In the genomic region with DNA sequence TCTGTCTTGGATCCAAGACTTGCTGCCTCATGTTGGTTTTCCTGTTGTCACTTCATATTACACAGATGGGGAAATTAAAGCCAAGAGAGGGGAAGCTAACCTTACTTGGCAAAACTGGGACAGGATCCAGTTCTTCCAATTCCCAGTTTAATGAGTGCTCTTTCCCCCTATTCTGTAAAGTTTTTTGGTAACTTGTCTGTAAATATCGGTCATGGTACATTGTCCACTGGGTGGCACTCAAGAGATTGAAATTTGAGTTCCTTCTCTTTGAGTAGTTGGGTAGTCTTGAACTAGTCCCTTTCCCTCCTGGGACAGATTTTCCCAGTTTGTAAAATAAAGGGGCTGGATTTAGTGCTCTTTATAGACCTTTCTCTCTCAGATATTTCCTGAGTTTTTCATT, we compare ENCODE assay signal across 9 cellular contexts. TPM values are rescaled to one million over a fixed set of nuclear protein-coding genes. Genes with fewer than 3 reads are reported as not detected.
DNase-seq lines count a peak whose midpoint lies in the region; ATAC-seq and TF ChIP-seq lines count a peak whose summit lies in the region.
"Had no signal": no experiment of that assay in that cellular context is flagged by ENCODE, and none has a peak within 500 bp of the region (broad histone marks: within the 10 kb centered on the region; RNA-seq: fewer than 3 reads in every experiment).

No MANE protein-coding gene starts in this region.

- no peaks in the 10 kb centered on the region for H3K36me3 ChIP-seq in transverse colon

- ATAC-seq in right cardiac atrium: peak; percentile 36 to 64
- no peak for ATAC-seq in GM18868 (IDR thresholded peaks at IDR 0.05; ENCODE audit: unreplicated experiment)

- H3K27me3 ChIP-seq in right cardiac atrium (ENCODE audit: control insufficient read depth, insufficient read depth) (no peaks in the 10 kb centered on the region), transverse colon (no peaks in the 10 kb centered on the region)

- TF ChIP-seq CTCF in transverse colon (IDR thresholded peaks at IDR 0.05): peak; percentile 20 to 42 (median 30)

- intact Hi-C loops in right cardiac atrium (cut with DNase I): loop anchor here in 1 of 4 donors (10.0 kb wide), 1 partner anchor 754 kb away; no protein-coding TSS in a partner anchor
- intact Hi-C loops in transverse colon (cut with DNase I; ENCODE audit: low total_unique reads): loop anchor here (10.0 kb wide), 1 partner anchor 744 kb away; a partner anchor contains a TSS

- H3K9me3 ChIP-seq in right cardiac atrium (ENCODE audit: control insufficient read depth, low read length): no peaks in the 10 kb centered on the region
- no peaks in the 10 kb centered on the region for H3K9me3 ChIP-seq in transverse colon

- H3K4me3 ChIP-seq in right cardiac atrium (ENCODE audit: low read length) (no peak overlapping the region), transverse colon (no peak overlapping the region)

- TF ChIP-seq POLR2A in transverse colon (IDR thresholded peaks at IDR 0.05): no peak

- H3K27ac ChIP-seq in right cardiac atrium (ENCODE audit: low read length): no peak overlapping the region
- H3K27ac ChIP-seq in transverse colon: peak overlapping the region; percentile 35 to 40 (median 38)

- WGBS in right cardiac atrium: 11% methylated on average over 1 of the region's 1 CpG
- WGBS in transverse colon (ENCODE audit: low coverage in 1 of 2), 2 donors: 7% methylated on average over 1 of the region's 1 CpG; no CpG with 5 or more reads in 1 of the 2 donors

- H3K4me1 ChIP-seq in right cardiac atrium (ENCODE audit: control insufficient read depth, insufficient read depth, low read length): no peaks in the 10 kb centered on the region
- peaks cover 0 to 3% (median 0%) of the 10 kb centered on the region in 4 donors for H3K4me1 ChIP-seq in transverse colon

- in situ Hi-C loops in transverse colon (cut with MboI; ENCODE audit: low pct_ligation_motif_present in 1 of 4, low pct_unique_long_range_greater_than_20kb in 1 of 4, low sequenced_read_pairs in 3 of 4): loop anchor here in 3 of 4 donors (25.0 kb wide), 4 partner anchors 412 to 762 kb away; a partner anchor contains a TSS

- no peak for TF ChIP-seq EP300 in transverse colon (IDR thresholded peaks at IDR 0.05; ENCODE audit: low read depth)

- DNase-seq in DMS114 treated with DMSO at 0.1 percent for 48 hours (lab: John Stamatoyannopoulos, UW; ENCODE audit: unreplicated experiment): peak; percentile 8
- DNase-seq in HPDE6-E6E7 (ENCODE audit: extremely low spot score): peak; percentile 36
- DNase-seq in SW 1271 (lab: John Stamatoyannopoulos, UW): peak; percentile 9 to 31
- no peak for DNase-seq in right cardiac atrium
- no peak for DNase-seq in transverse colon
- no peak for DNase-seq in stimulated activated CD4-positive, alpha-beta T cell treated with anti-CD3 and anti-CD28 coated beads, Interleukin-12 subunit alpha, Interleukin-12 subunit beta, amount 100 ng/mL, for 4 hours
- DNase-seq in activated effector memory CD4-positive, alpha-beta T cell treated with Interleukin-2 at 50 U/mL for 16 hours: no peak

RNA-seq across cellular contexts. Expression of a gene that starts 12.4 kb away (rescaled TPM):
- total RNA-seq in right cardiac atrium: 10 to 100 TPM; 26.4 to 31.2 (median 27.9) TPM
- polyA plus RNA-seq in right cardiac atrium: 24.8 TPM
- total RNA-seq in transverse colon: 10 to 100 TPM; 10.5 to 77.1 (median 30.4) TPM

RNA-seq across cellular contexts. Expression of a gene that starts 21.3 kb away (rescaled TPM):
- total RNA-seq in right cardiac atrium: not detected
- polyA plus RNA-seq in right cardiac atrium: not detected
- not detected for total RNA-seq in transverse colon
- total RNA-seq: lower leg skin had no signal

Comparison
In these comparisons a context has a peak if more than half of its experiments do, and no peak if none do; other contexts are left out.
1. DNase-seq: peak in DMS114 treated with DMSO at 0.1 percent for 48 hours (single experiment), HPDE6-E6E7 (single experiment) and SW 1271 (2 of 2); none in right cardiac atrium (0 of 3), transverse colon (single experiment), stimulated activated CD4-positive, alpha-beta T cell treated with anti-CD3 and anti-CD28 coated beads, Interleukin-12 subunit alpha, Interleukin-12 subunit beta, amount 100 ng/mL, for 4 hours (single experiment) and activated effector memory CD4-positive, alpha-beta T cell treated with Interleukin-2 at 50 U/mL for 16 hours (single experiment).